In the genomic region with DNA sequence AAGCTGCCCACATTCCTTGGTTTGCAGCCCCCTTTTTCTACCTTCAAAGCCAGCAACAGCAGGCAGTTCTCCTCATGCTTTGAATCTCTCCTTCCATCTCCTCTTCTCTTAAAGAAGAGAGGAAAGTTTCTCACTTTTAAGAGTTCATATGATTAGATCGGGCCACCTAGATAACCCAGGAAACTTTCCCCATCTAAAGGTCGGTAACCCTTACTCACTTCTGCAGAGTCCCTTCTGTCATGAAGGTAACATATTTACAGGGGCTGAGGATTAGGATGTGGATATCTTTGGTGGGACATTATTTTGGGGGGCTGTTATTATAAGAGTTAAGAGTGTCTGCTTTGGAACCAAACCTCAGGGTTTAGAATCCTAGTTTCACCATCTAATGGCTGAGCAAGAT, we compare ENCODE assay signal across 30 cellular contexts. TPM values are rescaled to one million over a fixed set of nuclear protein-coding genes. Genes with fewer than 3 reads are reported as not detected.
DNase-seq lines count a peak whose midpoint lies in the region; ATAC-seq, FAIRE-seq and TF ChIP-seq lines count a peak whose summit lies in the region.
"Had no signal": no experiment of that assay in that cellular context is flagged by ENCODE, and none has a peak within 500 bp of the region (broad histone marks: within the 10 kb centered on the region; RNA-seq: fewer than 3 reads in every experiment).

No MANE protein-coding gene starts in this region.

- peaks cover 1% of the 10 kb centered on the region for H3K27me3 Mint-ChIP-seq in activated CD8-positive, alpha-beta T cell treated with anti-CD3 and anti-CD28 coated beads for 36 hours
- no peaks in the 10 kb centered on the region for H3K27me3 Mint-ChIP-seq in activated CD8-positive, alpha-beta T cell treated with anti-CD3 and anti-CD28 coated beads, Interleukin-2, amount 10 ng/mL, durations not matched to agents 7 days and 5 days (ENCODE audit: low read depth)
- H3K27me3 Mint-ChIP-seq in CD4-positive, alpha-beta T cell: no peaks in the 10 kb centered on the region
- no peaks in the 10 kb centered on the region for H3K27me3 Mint-ChIP-seq in osteocyte (ENCODE audit: unreplicated experiment)

- H3K27ac Mint-ChIP-seq in activated CD8-positive, alpha-beta T cell treated with anti-CD3 and anti-CD28 coated beads for 36 hours: peak overlapping the region; percentile 7
- H3K27ac Mint-ChIP-seq in activated CD8-positive, alpha-beta T cell treated with anti-CD3 and anti-CD28 coated beads, Interleukin-2, amount 10 ng/mL, durations not matched to agents 7 days and 5 days: no peak overlapping the region
- peak overlapping the region; percentile 49 for H3K27ac Mint-ChIP-seq in CD4-positive, alpha-beta T cell
- no peak overlapping the region for H3K27ac Mint-ChIP-seq in osteocyte (ENCODE audit: unreplicated experiment)
- H3K27ac Mint-ChIP-seq: CD8-positive, alpha-beta T cell; HFFc6 had no signal

- intact Hi-C loops in activated CD8-positive, alpha-beta T cell treated with anti-CD3 and anti-CD28 coated beads for 36 hours (cut with micrococcal nuclease): no loop called here
- intact Hi-C loops in CD4-positive, alpha-beta T cell (cut with DNase I, micrococcal nuclease): no loop called here
- intact Hi-C loops in K562 (cut with micrococcal nuclease): no loop called here

- H3K36me3 Mint-ChIP-seq in activated CD8-positive, alpha-beta T cell treated with anti-CD3 and anti-CD28 coated beads for 36 hours (ENCODE audit: low read depth): no peaks in the 10 kb centered on the region
- no peaks in the 10 kb centered on the region for H3K36me3 Mint-ChIP-seq in activated CD8-positive, alpha-beta T cell treated with anti-CD3 and anti-CD28 coated beads, Interleukin-2, amount 10 ng/mL, durations not matched to agents 7 days and 5 days (ENCODE audit: low read depth)
- H3K36me3 Mint-ChIP-seq in CD4-positive, alpha-beta T cell (ENCODE audit: low read depth): no peaks in the 10 kb centered on the region
- peaks cover 23% of the 10 kb centered on the region for H3K36me3 Mint-ChIP-seq in osteocyte (ENCODE audit: unreplicated experiment)
- H3K36me3 Mint-ChIP-seq: CD8-positive, alpha-beta T cell had no signal

- H3K4me1 Mint-ChIP-seq in activated CD8-positive, alpha-beta T cell treated with anti-CD3 and anti-CD28 coated beads for 36 hours (ENCODE audit: low read depth): peaks cover 21% of the 10 kb centered on the region
- peaks cover 7% of the 10 kb centered on the region for H3K4me1 Mint-ChIP-seq in activated CD8-positive, alpha-beta T cell treated with anti-CD3 and anti-CD28 coated beads, Interleukin-2, amount 10 ng/mL, durations not matched to agents 7 days and 5 days (ENCODE audit: low read depth)
- H3K4me1 Mint-ChIP-seq in CD4-positive, alpha-beta T cell (ENCODE audit: low read depth): peaks cover 16% of the 10 kb centered on the region
- no peaks in the 10 kb centered on the region for H3K4me1 Mint-ChIP-seq in osteocyte (ENCODE audit: unreplicated experiment)

- H3K9me3 ChIP-seq in CD4-positive, alpha-beta T cell (ENCODE audit: control insufficient read depth, low read length): no peaks in the 10 kb centered on the region
- H3K9me3 ChIP-seq in Loucy (ENCODE audit: insufficient read depth, low read depth, low read length) (no peaks in the 10 kb centered on the region), K562 (replicated peaks; ENCODE audit: control insufficient read depth, insufficient read depth, low read depth, low read length) (no peaks in the 10 kb centered on the region)
- H3K9me3 ChIP-seq: BLaER1, SJSA1 had no signal

- H3K36me3 ChIP-seq in Loucy (ENCODE audit: insufficient read depth, low read length): no peaks in the 10 kb centered on the region
- no peaks in the 10 kb centered on the region; the same call in 2 of the 3 replicates for H3K36me3 ChIP-seq in K562 (ENCODE audit: control insufficient read depth, insufficient read depth, low read length)
- H3K36me3 ChIP-seq: BLaER1, SJSA1 had no signal

- no peak for TF ChIP-seq CTCF in activated CD8-positive, alpha-beta T cell treated with anti-CD3 and anti-CD28 coated beads for 36 hours (IDR thresholded peaks at IDR 0.05)
- no peak for TF ChIP-seq CTCF in CD4-positive, alpha-beta T cell (IDR thresholded peaks at IDR 0.05)
- TF ChIP-seq CTCF in Loucy (conservative IDR thresholded peaks at IDR 0.05; ENCODE audit: low read length) (no peak), K562 (IDR thresholded peaks at IDR 0.05 in 2 of 3, conservative IDR thresholded peaks at IDR 0.05 in 1 of 3; ENCODE audit: insufficient read depth in 2 of 3, low read depth in 1 of 3, low read length in 3 of 3) (no peak), osteocyte (IDR thresholded peaks at IDR 0.05) (no peak)

- WGBS in K562 (ENCODE audit: insufficient coverage, low coverage, missing lambda C conversion rate): 27% methylated on average over 2 of the region's 2 CpGs

- H3K9me1 ChIP-seq in K562 (ENCODE audit: control insufficient read depth, insufficient read depth, low read length): no peaks in the 10 kb centered on the region

- H3K9me2 ChIP-seq in Loucy (replicated peaks; ENCODE audit: low read depth, low read length): no peaks in the 10 kb centered on the region

- peak; percentile 61 for ATAC-seq in activated CD8-positive, alpha-beta T cell treated with anti-CD3 and anti-CD28 coated beads for 36 hours
- ATAC-seq in activated CD8-positive, alpha-beta T cell treated with anti-CD3 and anti-CD28 coated beads, Interleukin-2, amount 10 ng/mL, durations not matched to agents 7 days and 5 days: no peak
- ATAC-seq in CD4-positive, alpha-beta T cell (ENCODE audit: poor library complexity): no peak
- ATAC-seq in K562: no peak
- ATAC-seq: CD8-positive, alpha-beta T cell; GM12878; GM23338 had no signal

- no peak for TF ChIP-seq POLR2A in K562 (conservative IDR thresholded peaks at IDR 0.05)

- H3K9ac ChIP-seq in Loucy (ENCODE audit: low read depth, low read length, poor library complexity, severe bottlenecking) (peak overlapping the region; percentile 66), K562 (ENCODE audit: insufficient read depth in 1 of 2, low read depth in 2 of 2, low read length in 2 of 2) (no peak overlapping the region)
- H3K9ac ChIP-seq: BLaER1 had no signal

- POLR2A ChIA-PET in activated CD8-positive, alpha-beta T cell treated with anti-CD3 and anti-CD28 coated beads for 36 hours (lab: Charles Lee): interaction anchor here (0.8 kb wide), 3 partner anchors 9 to 102 kb away, joined by 3 to 5 read pairs (median 4); no protein-coding TSS in a partner anchor
- POLR2A ChIA-PET in activated CD8-positive, alpha-beta T cell treated with anti-CD3 and anti-CD28 coated beads, Interleukin-2, amount 10 ng/mL, durations not matched to agents 7 days and 5 days (lab: Charles Lee): interaction anchor here (0.6 kb wide), 1 partner anchor 176 kb away, joined by 3 read pairs; no protein-coding TSS in a partner anchor
- POLR2A ChIA-PET in CD4-positive, alpha-beta T cell (lab: Charles Lee): interaction anchor here (0.9 kb wide), 1 partner anchor 11 kb away, joined by 3 read pairs; no protein-coding TSS in a partner anchor
- POLR2A ChIA-PET in K562 (lab: Yijun Ruan, JAX): interaction anchor here (0.6 kb wide), 1 partner anchor 13 kb away, joined by 3 read pairs; no protein-coding TSS in a partner anchor

- in situ Hi-C loops in K562 (cut with MboI): no loop called here

- peaks cover 8% of the 10 kb centered on the region; the same call in 1 of the 2 replicates for H3F3A ChIP-seq in Loucy (ENCODE audit: low read depth)

- H3K79me2 ChIP-seq in Loucy (ENCODE audit: insufficient read depth, low read length): no peaks in the 10 kb centered on the region
- no peaks in the 10 kb centered on the region for H3K79me2 ChIP-seq in K562 (ENCODE audit: control insufficient read depth, insufficient read depth, low read length)

- peaks cover 23% of the 10 kb centered on the region for H3K4me1 ChIP-seq in Loucy (ENCODE audit: insufficient read depth, low read length, poor library complexity, severe bottlenecking)
- peaks cover 0 to 17% of the 10 kb centered on the region in 2 experiments; a peak in 4 of 5 replicates for H3K4me1 ChIP-seq in K562 (replicated peaks in 1 of 2; ENCODE audit: control insufficient read depth in 2 of 2, insufficient read depth in 2 of 2, low read length in 2 of 2)
- H3K4me1 ChIP-seq: BLaER1 had no signal

- no peaks in the 10 kb centered on the region for H3K9me3 Mint-ChIP-seq in activated CD8-positive, alpha-beta T cell treated with anti-CD3 and anti-CD28 coated beads for 36 hours
- no peaks in the 10 kb centered on the region for H3K9me3 Mint-ChIP-seq in activated CD8-positive, alpha-beta T cell treated with anti-CD3 and anti-CD28 coated beads, Interleukin-2, amount 10 ng/mL, durations not matched to agents 7 days and 5 days (ENCODE audit: insufficient read depth)
- H3K9me3 Mint-ChIP-seq in CD4-positive, alpha-beta T cell: no peaks in the 10 kb centered on the region
- no peaks in the 10 kb centered on the region for H3K9me3 Mint-ChIP-seq in osteocyte (ENCODE audit: unreplicated experiment)
- H3K9me3 Mint-ChIP-seq: CD8-positive, alpha-beta T cell; GM23338; H9; HFFc6 had no signal

- no peak overlapping the region for H3K27ac ChIP-seq in CD4-positive, alpha-beta T cell (ENCODE audit: low read depth, low read length)
- H3K27ac ChIP-seq in K562 (ENCODE audit: extremely low read depth, low read depth, low read length): no peak overlapping the region
- H3K27ac ChIP-seq: BLaER1, SJSA1 had no signal

- FAIRE-seq in K562 (lab: Jason Lieb, UNC): no peak
- FAIRE-seq: A204.1, GM12878, HTR-8/SVneo had no signal

- H3K4me2 ChIP-seq in Loucy (ENCODE audit: low read depth, low read length, poor library complexity, severe bottlenecking) (peak overlapping the region; percentile 62), K562 (ENCODE audit: insufficient read depth, low read length) (no peak overlapping the region)
- H3K4me2 ChIP-seq: BLaER1, GM23338 had no signal

- H3K4me3 ChIP-seq in Loucy (ENCODE audit: low read length, poor library complexity, severe bottlenecking) (peak overlapping the region; percentile 44), K562 (no peak overlapping the region)
- H3K4me3 ChIP-seq: BLaER1, GM12878, GM23338, SJSA1 had no signal

- H2AFZ ChIP-seq in Loucy (ENCODE audit: low read length) (peak overlapping the region; percentile 20; the same call in 1 of the 2 replicates), K562 (ENCODE audit: low read depth, low read length) (no peak overlapping the region)
- H2AFZ ChIP-seq: GM23338 had no signal

- TF ChIP-seq RAD21 in K562 (CRISPR knock-in tag; conservative IDR thresholded peaks at IDR 0.05 in 1 of 2, IDR thresholded peaks at IDR 0.05 in 1 of 2): no peak

- H4K20me1 ChIP-seq in Loucy (ENCODE audit: insufficient read depth, low read length, poor library complexity, severe bottlenecking) (no peaks in the 10 kb centered on the region), K562 (replicated peaks; ENCODE audit: control insufficient read depth, insufficient read depth, low read length) (no peaks in the 10 kb centered on the region)
- H4K20me1 ChIP-seq: BLaER1 had no signal

- no peak overlapping the region for H3K4me3 Mint-ChIP-seq in activated CD8-positive, alpha-beta T cell treated with anti-CD3 and anti-CD28 coated beads for 36 hours
- H3K4me3 Mint-ChIP-seq in activated CD8-positive, alpha-beta T cell treated with anti-CD3 and anti-CD28 coated beads, Interleukin-2, amount 10 ng/mL, durations not matched to agents 7 days and 5 days: no peak overlapping the region
- no peak overlapping the region for H3K4me3 Mint-ChIP-seq in CD4-positive, alpha-beta T cell
- H3K4me3 Mint-ChIP-seq in osteocyte (ENCODE audit: unreplicated experiment): no peak overlapping the region
- H3K4me3 Mint-ChIP-seq: CD8-positive, alpha-beta T cell; GM23338; H9; HFFc6 had no signal

- no peaks in the 10 kb centered on the region for H3K27me3 ChIP-seq in CD4-positive, alpha-beta T cell (ENCODE audit: control insufficient read depth, insufficient read depth, low read length)
- H3K27me3 ChIP-seq in Loucy (ENCODE audit: insufficient read depth, low read length, poor library complexity, severe bottlenecking): no peaks in the 10 kb centered on the region
- no peaks in the 10 kb centered on the region for H3K27me3 ChIP-seq in K562 (ENCODE audit: control insufficient read depth in 2 of 2, insufficient read depth in 2 of 2, low read length in 2 of 2)
- H3K27me3 ChIP-seq: BLaER1, SJSA1 had no signal

- no TSS peak for BruUV-seq in K562 (replicated peaks; lab: Mats Ljungman, UMichigan)

- DNase-seq in activated CD8-positive, alpha-beta T cell treated with anti-CD3 and anti-CD28 coated beads for 36 hours: peak; percentile 22
- DNase-seq in activated CD8-positive, alpha-beta T cell treated with anti-CD3 and anti-CD28 coated beads, Interleukin-2, amount 10 ng/mL, durations not matched to agents 7 days and 5 days: no peak
- no peak for DNase-seq in CD4-positive, alpha-beta T cell
- DNase-seq in K562 (ENCODE audit: extremely low read depth in 1 of 4, low spot score in 3 of 4) (no peak), osteocyte (ENCODE audit: extremely low spot score, unreplicated experiment) (no peak)
- no peak for DNase-seq in central memory CD4-positive, alpha-beta T cell
- DNase-seq: CD8-positive, alpha-beta T cell; DMS 273 treated with DMSO at 0.1 percent for 48 hours; DMS79; EL; H9; HFFc6; KG1; NCI-H1092; NCI-H1417 treated with DMSO at 0.1 percent for 48 hours; NCI-H187; NCI-H2081 treated with DMSO at 0.1 percent for 48 hours; NCI-H2171; NCI-H226; NCI-H510A; NCI-H69; Right ventricle myocardium superior; RPMI8226 had no signal

- CTCF ChIA-PET in activated CD8-positive, alpha-beta T cell treated with anti-CD3 and anti-CD28 coated beads for 36 hours (lab: Charles Lee): interaction anchor here (1.1 kb wide), 1 partner anchor 15 kb away, joined by 3 read pairs; no protein-coding TSS in a partner anchor
- CTCF ChIA-PET in activated CD8-positive, alpha-beta T cell treated with anti-CD3 and anti-CD28 coated beads, Interleukin-2, amount 10 ng/mL, durations not matched to agents 7 days and 5 days (lab: Charles Lee): interaction anchor here (1.6 to 2.1 kb wide), 2 partner anchors 15 to 30 kb away, joined by 4 to 5 read pairs; no protein-coding TSS in a partner anchor
- CTCF ChIA-PET in CD4-positive, alpha-beta T cell (lab: Charles Lee): interaction anchor here (0.5 kb wide), 1 partner anchor 93 kb away, joined by 3 read pairs; no protein-coding TSS in a partner anchor
- CTCF ChIA-PET in K562 (lab: Yijun Ruan, JAX; ENCODE audit: low intra/inter-chr PET ratio): no interaction called here

- TF ChIP-seq EP300 in K562 (IDR thresholded peaks at IDR 0.05; ENCODE audit: low read length): no peak

RNA-seq across cellular contexts. Expression of gene HNRNPLL, which starts 51.0 kb away (rescaled TPM):
- 10 to 100 TPM; 54.9 to 55.3 TPM for total RNA-seq in activated CD8-positive, alpha-beta T cell treated with anti-CD3 and anti-CD28 coated beads for 36 hours
- total RNA-seq in activated CD8-positive, alpha-beta T cell treated with anti-CD3 and anti-CD28 coated beads, Interleukin-2, amount 10 ng/mL, durations not matched to agents 7 days and 5 days: 10 to 100 TPM; 46.5 to 46.6 TPM
- total RNA-seq in CD4-positive, alpha-beta T cell: 10 to 100 TPM; 44.9 to 46.5 TPM
- 95.1 and 247 TPM in 2 replicates for total RNA-seq in K562 (2011; cell fraction: chromatin; rRNA removed; ENCODE audit: low replicate concordance)
- total RNA-seq in K562 (2011; cell fraction: nucleolus; rRNA removed): 40.4 and 52.4 TPM in 2 replicates
- 85.7 and 116 TPM in 2 replicates for total RNA-seq in K562 (2011; cell fraction: nucleoplasm; rRNA removed)
- total RNA-seq in K562 (2014; rRNA removed): 67.5 and 73.0 TPM in 2 replicates
- total RNA-seq in K562 (2014; rRNA removed; fragmentation: Illumina TruSeq; extraction: Trizol): 86.9 and 102 TPM in 2 replicates
- 57.1 and 57.8 TPM in 2 replicates for total RNA-seq in K562 (2015; rRNA removed; fragmentation: Illumina TruSeq; extraction: Trizol)
- total RNA-seq in K562 (2021): 85.4 and 94.0 TPM in 2 replicates
- 99.7 and 135 TPM in 2 replicates for polyA plus RNA-seq in K562 (2011; rRNA removed)
- 21.9 and 34.3 TPM in 2 replicates for polyA plus RNA-seq in K562 (2011; cell fraction: cytosol; rRNA removed)
- polyA plus RNA-seq in K562 (2011; cell fraction: nucleus; rRNA removed): 60.8 and 87.5 TPM in 2 replicates
- polyA plus RNA-seq in K562 (2012): 41.1 and 47.5 TPM in 2 replicates
- 46.8 and 49.3 TPM in 2 replicates for polyA plus RNA-seq in K562 (2014; fragmentation: Illumina TruSeq; extraction: Trizol)
- polyA plus RNA-seq in K562 (2014; fragmentation: Nextera tagmentation; extraction: Ambion mirVana): 10 to 100 TPM; 19.8 to 24.7 TPM
- 45.2 and 55.8 TPM in 2 replicates for polyA plus RNA-seq in K562 (2014; rRNA removed)
- 160 and 182 TPM in 2 replicates for polyA minus RNA-seq in K562 (2011; rRNA and poly(A)+ RNA removed)
- polyA minus RNA-seq in K562 (2011; cell fraction: cytosol; rRNA and poly(A)+ RNA removed): 50.5 and 52.8 TPM in 2 replicates
- 79.6 and 164 TPM in 2 replicates for polyA minus RNA-seq in K562 (2011; cell fraction: nucleus; rRNA and poly(A)+ RNA removed)
- 55.6 and 63.0 TPM in 2 replicates for total RNA-seq in osteocyte

Comparison
In these comparisons a context has a peak if more than half of its experiments do, and no peak if none do; other contexts are left out.
1. H3K27ac Mint-ChIP-seq: peak in activated CD8-positive, alpha-beta T cell treated with anti-CD3 and anti-CD28 coated beads for 36 hours (single experiment) and CD4-positive, alpha-beta T cell (single experiment); none in activated CD8-positive, alpha-beta T cell treated with anti-CD3 and anti-CD28 coated beads, Interleukin-2, amount 10 ng/mL, durations not matched to agents 7 days and 5 days (single experiment) and osteocyte (single experiment).